16 cellular contexts compared by ENCODE assay signal in the genomic region with DNA sequence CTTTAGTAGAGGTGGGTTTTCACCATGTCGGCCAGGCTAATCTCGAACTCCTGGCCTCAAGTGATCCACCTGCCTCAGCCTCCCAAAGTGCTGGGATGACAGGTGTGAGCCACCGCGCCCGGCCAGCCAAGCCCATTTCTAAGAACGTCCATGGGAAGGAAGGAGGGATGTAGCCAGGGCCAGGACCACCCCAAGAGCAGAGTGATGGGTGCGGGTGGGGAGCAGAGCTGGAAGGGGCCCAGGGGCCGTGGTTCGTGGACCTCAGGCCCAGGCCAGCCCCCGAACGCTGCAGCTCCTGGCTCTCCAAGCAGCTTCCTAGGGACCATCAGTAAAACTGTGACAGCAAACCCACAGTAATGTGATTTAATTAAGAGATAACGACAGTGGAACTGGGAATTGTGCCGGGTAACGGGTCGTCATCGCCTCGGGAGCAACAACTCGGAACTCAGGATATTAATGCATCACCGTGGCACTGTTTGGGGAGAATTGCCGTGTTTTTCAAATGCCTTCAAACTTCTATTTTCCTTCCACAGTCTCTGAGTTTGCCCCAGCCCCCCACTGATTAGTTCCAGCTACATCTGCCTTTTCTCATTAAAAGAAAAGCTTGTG.
A peak's percentile ranks its signal among the peaks of the same experiment; 100 is the strongest.
DNase-seq lines count a peak whose midpoint lies in the region; ATAC-seq, FAIRE-seq and TF ChIP-seq lines count a peak whose summit lies in the region.
"Had no signal": no experiment of that assay in that cellular context is flagged by ENCODE, and none has a peak within 500 bp of the region (broad histone marks: within the 10 kb centered on the region; RNA-seq: fewer than 3 reads in every experiment).

No MANE protein-coding gene starts in this region.

- peaks cover 10 to 50% of the 10 kb centered on the region in 2 experiments for H3K27me3 ChIP-seq in HepG2 (ENCODE audit: control insufficient read depth in 1 of 2, insufficient read depth in 2 of 2, low read length in 2 of 2)
- H3K27me3 ChIP-seq in right lobe of liver, result no peaks in the 10 kb centered on the region
- no peaks in the 10 kb centered on the region for H3K27me3 ChIP-seq in WERI-Rb-1 (ENCODE audit: insufficient read depth, low read depth, severe bottlenecking)
- peaks cover 0 to 3% (median 0%) of the 10 kb centered on the region in 3 experiments for H3K27me3 ChIP-seq in neuronal stem cell (ENCODE audit: control insufficient read depth in 3 of 3, insufficient read depth in 3 of 3, low read depth in 1 of 3, low read length in 3 of 3)
- no peaks in the 10 kb centered on the region for H3K27me3 ChIP-seq in endodermal cell (ENCODE audit: control insufficient read depth, insufficient read depth, low read length, poor library complexity, severe bottlenecking)
- H3K27me3 ChIP-seq in sigmoid colon, result peaks cover 0 to 40% (median 22%) of the 10 kb centered on the region in 3 donors

- H3K9me3 Mint-ChIP-seq in endodermal cell, result peaks cover 15% of the 10 kb centered on the region

- WGBS in HepG2 (ENCODE audit: low lambda C conversion rate), result 74% methylated on average over 16 of the region's 20 CpGs
- 69% methylated on average over 8 of the region's 20 CpGs for WGBS in right lobe of liver (ENCODE audit: insufficient coverage, low coverage, low lambda C conversion rate, missing lambda C conversion rate)
- no CpG with 5 or more reads among the region's 20 CpGs for WGBS in neuronal stem cell (ENCODE audit: extremely low coverage in 2 of 2, insufficient read length in 2 of 2, insufficient replicate concordance in 1 of 2), 2 donors
- 89 to 91% methylated on average over 16 to 20 of the region's 20 CpGs for whole genome bisulfite sequencing in endodermal cell (ENCODE audit: insufficient coverage in 1 of 2, insufficient read length in 1 of 2), 2 experiments
- 70 to 89% methylated on average over 20 of the region's 20 CpGs for WGBS in sigmoid colon, 2 donors

- no peak for TF ChIP-seq RAD21 in HepG2 (CRISPR knock-in tag; IDR thresholded peaks at IDR 0.05)

- FAIRE-seq in HepG2 (lab: Jason Lieb, UNC), result no peak
- FAIRE-seq: HTR-8/SVneo had no signal

- DNase-seq in HepG2 (ENCODE audit: low spot score) (no peak), right lobe of liver (no peak), WERI-Rb-1 (no peak), neuronal stem cell (ENCODE audit: low spot score) (no peak), endodermal cell (no peak), sigmoid colon (no peak)
- DNase-seq: DMS 273 treated with DMSO at 0.1 percent for 48 hours, DND-41, GM23248, HCEC 1CT, Karpas-422, NCI-H187 treated with DMSO at 0.1 percent for 48 hours, PC-3 had no signal

- H3K4me1 ChIP-seq in HepG2 (ENCODE audit: insufficient read depth, low read length) (peaks cover 9% of the 10 kb centered on the region), right lobe of liver (no peaks in the 10 kb centered on the region), neuronal stem cell (ENCODE audit: control insufficient read depth in 2 of 2, insufficient read depth in 1 of 2, low read depth in 1 of 2, low read length in 2 of 2) (peaks cover 14% of the 10 kb centered on the region in 2 donors), endodermal cell (ENCODE audit: control insufficient read depth, insufficient read depth, low read length) (no peaks in the 10 kb centered on the region), sigmoid colon (no peaks in the 10 kb centered on the region)

- TF ChIP-seq EP300 in HepG2 (IDR thresholded peaks at IDR 0.05; ENCODE audit: low read depth in 2 of 2, low read length in 2 of 2), result no peak
- TF ChIP-seq EP300 in HepG2 (CRISPR knock-in tag; IDR thresholded peaks at IDR 0.05; ENCODE audit: borderline replicate concordance), result no peak
- no peak for TF ChIP-seq EP300 in sigmoid colon (IDR thresholded peaks at IDR 0.05)

- no peak overlapping the region for H2BK120ac ChIP-seq in neuronal stem cell (ENCODE audit: low read depth, low read length)

- no peak overlapping the region for H3K4me3 Mint-ChIP-seq in endodermal cell
- H3K4me3 Mint-ChIP-seq: IgD-negative memory B cell had no signal

- CTCF ChIA-PET in HepG2 (lab: Yijun Ruan, JAX; ENCODE audit: low intra/inter-chr PET ratio, low total read pairs), result no interaction called here

- H3K36me3 ChIP-seq in HepG2 (replicated peaks in 1 of 2; ENCODE audit: control insufficient read depth in 1 of 2, insufficient read depth in 2 of 2, low read length in 2 of 2), result no peaks in the 10 kb centered on the region
- no peaks in the 10 kb centered on the region for H3K36me3 ChIP-seq in right lobe of liver
- no peaks in the 10 kb centered on the region for H3K36me3 ChIP-seq in WERI-Rb-1
- no peaks in the 10 kb centered on the region for H3K36me3 ChIP-seq in neuronal stem cell (replicated peaks in 1 of 2; ENCODE audit: control insufficient read depth in 2 of 2, insufficient read depth in 2 of 2, low read length in 2 of 2)
- no peaks in the 10 kb centered on the region for H3K36me3 ChIP-seq in endodermal cell (ENCODE audit: control insufficient read depth, insufficient read depth, low read length)
- H3K36me3 ChIP-seq in sigmoid colon, result no peaks in the 10 kb centered on the region

- H3K9me3 ChIP-seq in HepG2 (ENCODE audit: low read length), result no peaks in the 10 kb centered on the region
- no peaks in the 10 kb centered on the region for H3K9me3 ChIP-seq in right lobe of liver
- peaks cover 7% of the 10 kb centered on the region for H3K9me3 ChIP-seq in WERI-Rb-1 (ENCODE audit: severe bottlenecking)
- H3K9me3 ChIP-seq in neuronal stem cell (replicated peaks in 1 of 2; ENCODE audit: control insufficient read depth in 2 of 2, insufficient read depth in 1 of 2, low read depth in 1 of 2, low read length in 2 of 2), result peaks cover 5% of the 10 kb centered on the region in 2 donors
- H3K9me3 ChIP-seq in endodermal cell (ENCODE audit: control insufficient read depth, low read length), result no peaks in the 10 kb centered on the region
- no peaks in the 10 kb centered on the region for H3K9me3 ChIP-seq in sigmoid colon

- no peak overlapping the region for H3K18ac ChIP-seq in neuronal stem cell (ENCODE audit: low read length)

- peak overlapping the region; percentile 21; the same call in 1 of the 2 replicates for H3K4me2 ChIP-seq in HepG2 (ENCODE audit: low read depth, low read length)
- no peak overlapping the region for H3K4me2 ChIP-seq in neuronal stem cell (ENCODE audit: insufficient read depth, low read length, poor library complexity, severe bottlenecking)

- H3K27me3 Mint-ChIP-seq in endodermal cell (ENCODE audit: insufficient read depth), result peaks cover 4% of the 10 kb centered on the region

- peak overlapping the region; percentile 70 for H2AK5ac ChIP-seq in neuronal stem cell (ENCODE audit: low read depth, low read length)

- no peak overlapping the region for H4K91ac ChIP-seq in neuronal stem cell (ENCODE audit: low read depth, low read length, poor library complexity)

- H3K27ac Mint-ChIP-seq in endodermal cell, result no peak overlapping the region
- H3K27ac Mint-ChIP-seq: IgD-negative memory B cell had no signal

- H3K4me3 ChIP-seq in HepG2 (replicated peaks in 1 of 3; ENCODE audit: insufficient read depth in 1 of 3, low read depth in 2 of 3, low read length in 3 of 3), result no peak overlapping the region
- H3K4me3 ChIP-seq in right lobe of liver, result no peak overlapping the region
- H3K4me3 ChIP-seq in WERI-Rb-1 (ENCODE audit: low read depth, low read length), result no peak overlapping the region
- no peak overlapping the region for H3K4me3 ChIP-seq in neuronal stem cell (ENCODE audit: low read length in 2 of 2)
- no peak overlapping the region for H3K4me3 ChIP-seq in endodermal cell (ENCODE audit: low read length)
- H3K4me3 ChIP-seq in sigmoid colon, result no peak overlapping the region
- H3K4me3 ChIP-seq: GM23248 had no signal

- POLR2A ChIA-PET in HepG2 (lab: Yijun Ruan, JAX), result no interaction called here

- no peak overlapping the region for H2BK15ac ChIP-seq in neuronal stem cell (ENCODE audit: low read length)

- H3K14ac ChIP-seq in neuronal stem cell (ENCODE audit: low read length), result no peak overlapping the region

- H4K8ac ChIP-seq in neuronal stem cell (ENCODE audit: low read depth, low read length), result no peak overlapping the region

- no peak overlapping the region for H3K23ac ChIP-seq in neuronal stem cell (ENCODE audit: low read depth, low read length, poor library complexity)

- no peaks in the 10 kb centered on the region for H3K36me3 Mint-ChIP-seq in endodermal cell (ENCODE audit: low read depth)
- H3K36me3 Mint-ChIP-seq: IgD-negative memory B cell had no signal

- no peak for TF ChIP-seq POLR2A in HepG2 (IDR thresholded peaks at IDR 0.05; ENCODE audit: insufficient read depth in 1 of 2, low read depth in 2 of 2, low read length in 2 of 2)
- no peak for TF ChIP-seq POLR2A in right lobe of liver (IDR thresholded peaks at IDR 0.05)
- TF ChIP-seq POLR2A in sigmoid colon (IDR thresholded peaks at IDR 0.05), result no peak

- no peak overlapping the region for H2AFZ ChIP-seq in HepG2 (ENCODE audit: low read length)
- H2AFZ ChIP-seq in neuronal stem cell (ENCODE audit: low read length), result no peak overlapping the region
- H2AFZ ChIP-seq: GM23248 had no signal

- H4K20me1 ChIP-seq in HepG2 (ENCODE audit: insufficient read depth, low read length), result no peaks in the 10 kb centered on the region

- H3K9ac ChIP-seq in HepG2 (ENCODE audit: insufficient read depth, low read depth, low read length) (no peak overlapping the region), neuronal stem cell (ENCODE audit: low read depth, low read length, poor library complexity) (no peak overlapping the region), endodermal cell (ENCODE audit: extremely low read depth, low read length, poor library complexity, severe bottlenecking) (no peak overlapping the region)
- H3K9ac ChIP-seq: GM23248 had no signal

- no TSS peak for BruUV-seq in HepG2 (replicated peaks; lab: Mats Ljungman, UMichigan)

- intact Hi-C loops in HepG2 (cut with micrococcal nuclease; ENCODE audit: unreplicated experiment) (no loop called here), right lobe of liver (cut with DNase I) (no loop called here), sigmoid colon (cut with DNase I) (no loop called here)

- no peak overlapping the region for H3K27ac ChIP-seq in HepG2 (ENCODE audit: extremely low read length, insufficient read depth, low read length)
- no peak overlapping the region for H3K27ac ChIP-seq in right lobe of liver
- peak overlapping the region; percentile 91 for H3K27ac ChIP-seq in WERI-Rb-1
- H3K27ac ChIP-seq in neuronal stem cell (replicated peaks; ENCODE audit: low read length), result no peak overlapping the region
- H3K27ac ChIP-seq in endodermal cell (ENCODE audit: low read depth, low read length), result no peak overlapping the region
- H3K27ac ChIP-seq in sigmoid colon, result no peak overlapping the region
- H3K27ac ChIP-seq: GM23248 had no signal

- no peaks in the 10 kb centered on the region for H3K79me2 ChIP-seq in HepG2 (ENCODE audit: insufficient read depth, low read length)

- TF ChIP-seq CTCF in HepG2 (CRISPR knock-in tag; IDR thresholded peaks at IDR 0.05) (no peak), right lobe of liver (IDR thresholded peaks at IDR 0.05) (no peak), WERI-Rb-1 (IDR thresholded peaks at IDR 0.05; ENCODE audit: low read depth, low read length) (no peak), endodermal cell (conservative IDR thresholded peaks at IDR 0.05) (no peak), sigmoid colon (IDR thresholded peaks at IDR 0.05) (no peak)

- H2BK12ac ChIP-seq in neuronal stem cell (ENCODE audit: low read length), result no peak overlapping the region

- H3K4me1 Mint-ChIP-seq in endodermal cell, result no peaks in the 10 kb centered on the region
- H3K4me1 Mint-ChIP-seq: IgD-negative memory B cell had no signal

- in situ Hi-C loops in HepG2 (cut with HindIII; ENCODE audit: extremely low pct_ligation_motif_present, low pct_unique_long_range_greater_than_20kb), result no loop called here

- H3K4ac ChIP-seq in neuronal stem cell (ENCODE audit: low read length), result no peak overlapping the region

- H2BK5ac ChIP-seq in neuronal stem cell (ENCODE audit: low read length), result no peak overlapping the region

- no peaks in the 10 kb centered on the region for H3K79me1 ChIP-seq in neuronal stem cell (ENCODE audit: low read depth, low read length)

- ATAC-seq in HepG2 (no peak), right lobe of liver (no peak), GM21576 (IDR thresholded peaks at IDR 0.05; ENCODE audit: unreplicated experiment) (no peak)
- ATAC-seq: PC-3 had no signal
